ENCODE assay signal across 8 cellular contexts in genomic region chr6:150632785-150633465, GRCh38. TPM values are rescaled to one million over a fixed set of nuclear protein-coding genes. Genes with fewer than 3 reads are reported as not detected.
A peak's percentile ranks its signal among the peaks of the same experiment; 100 is the strongest.
DNase-seq lines count a peak whose midpoint lies in the region; ATAC-seq, FAIRE-seq and TF ChIP-seq lines count a peak whose summit lies in the region.

No MANE protein-coding gene starts in this region.

- FAIRE-seq in GM12891 (lab: Jason Lieb, UNC), result peak; percentile 78

- no peak for TF ChIP-seq CTCF in glutamatergic neuron (IDR thresholded peaks at IDR 0.05; ENCODE audit: partially characterized antibody, unreplicated experiment)

- no peak overlapping the region for H3K4me3 Mint-ChIP-seq in glutamatergic neuron (ENCODE audit: unreplicated experiment)

- no peaks in the 10 kb centered on the region for H3K36me3 Mint-ChIP-seq in glutamatergic neuron (ENCODE audit: unreplicated experiment)

- ATAC-seq in GM21390 (IDR thresholded peaks at IDR 0.05; ENCODE audit: unreplicated experiment) (peak; percentile 48), HG03571 (IDR thresholded peaks at IDR 0.05; ENCODE audit: unreplicated experiment) (peak; percentile 46), GM19328 (IDR thresholded peaks at IDR 0.05; ENCODE audit: unreplicated experiment) (no peak)

- TF ChIP-seq POLR2A in GM12891 (IDR thresholded peaks at IDR 0.05; ENCODE audit: low read depth, low read length), result no peak

- H3K4me3 ChIP-seq in mononuclear cell (ENCODE audit: low read length), result peak overlapping the region; percentile 43

- DNase-seq in GM12891 (ENCODE audit: insufficient read length, low spot score), result no peak
- no peak for DNase-seq in 8988T
- DNase-seq in NCI-H2171 (lab: John Stamatoyannopoulos, UW), result no peak
- no peak for DNase-seq in glutamatergic neuron

- H3K4me1 Mint-ChIP-seq in glutamatergic neuron (ENCODE audit: low read depth, unreplicated experiment), result no peaks in the 10 kb centered on the region

- no peaks in the 10 kb centered on the region for H3K27me3 ChIP-seq in mononuclear cell (ENCODE audit: insufficient read depth, low read length)

- H3K4me1 ChIP-seq in mononuclear cell (ENCODE audit: insufficient read depth, low read length), result peaks cover 33% of the 10 kb centered on the region

- no peaks in the 10 kb centered on the region for H3K9me3 ChIP-seq in mononuclear cell (ENCODE audit: low read depth, low read length)

- no peak overlapping the region for H3K27ac Mint-ChIP-seq in glutamatergic neuron (ENCODE audit: unreplicated experiment)

- H3K9me3 Mint-ChIP-seq in glutamatergic neuron (ENCODE audit: unreplicated experiment), result no peaks in the 10 kb centered on the region

- H3K27me3 Mint-ChIP-seq in glutamatergic neuron (ENCODE audit: unreplicated experiment), result peaks cover 1% of the 10 kb centered on the region

TF ChIP-seq in GM12891, 5 proteins besides CTCF, POLR2A, EP300 and RAD21:
- no peak for TF ChIP-seq TAF1 (IDR thresholded peaks at IDR 0.05; ENCODE audit: low read depth, low read length)
- TF ChIP-seq PAX5 (IDR thresholded peaks at IDR 0.05; ENCODE audit: insufficient read depth, low read length, severe bottlenecking), result no peak
- 0 out of 2 replicates have a peak, but pooled peaks have one; percentile 13 for TF ChIP-seq POU2F2 (IDR thresholded peaks at IDR 0.05; ENCODE audit: low read depth, low read length)
- peak; percentile 14; the same call in 1 of the 2 replicates for TF ChIP-seq SPI1 (IDR thresholded peaks at IDR 0.05; ENCODE audit: low read depth, low read length)
- no peak for TF ChIP-seq POLR2AphosphoS5 (IDR thresholded peaks at IDR 0.05; ENCODE audit: low read depth, low read length)

RNA-seq across cellular contexts. Expression of gene PLEKHG1, which starts 33.2 kb away (rescaled TPM):
- 2.2 TPM for polyA plus RNA-seq in GM12891 (2012; ENCODE audit: low read depth, missing spikeins)
- 12.5 TPM for total RNA-seq in mononuclear cell
- total RNA-seq in glutamatergic neuron (ENCODE audit: unreplicated experiment), result 7.3 TPM
